Comparison of ENCODE assay signal across 18 cellular contexts in the genomic region with DNA sequence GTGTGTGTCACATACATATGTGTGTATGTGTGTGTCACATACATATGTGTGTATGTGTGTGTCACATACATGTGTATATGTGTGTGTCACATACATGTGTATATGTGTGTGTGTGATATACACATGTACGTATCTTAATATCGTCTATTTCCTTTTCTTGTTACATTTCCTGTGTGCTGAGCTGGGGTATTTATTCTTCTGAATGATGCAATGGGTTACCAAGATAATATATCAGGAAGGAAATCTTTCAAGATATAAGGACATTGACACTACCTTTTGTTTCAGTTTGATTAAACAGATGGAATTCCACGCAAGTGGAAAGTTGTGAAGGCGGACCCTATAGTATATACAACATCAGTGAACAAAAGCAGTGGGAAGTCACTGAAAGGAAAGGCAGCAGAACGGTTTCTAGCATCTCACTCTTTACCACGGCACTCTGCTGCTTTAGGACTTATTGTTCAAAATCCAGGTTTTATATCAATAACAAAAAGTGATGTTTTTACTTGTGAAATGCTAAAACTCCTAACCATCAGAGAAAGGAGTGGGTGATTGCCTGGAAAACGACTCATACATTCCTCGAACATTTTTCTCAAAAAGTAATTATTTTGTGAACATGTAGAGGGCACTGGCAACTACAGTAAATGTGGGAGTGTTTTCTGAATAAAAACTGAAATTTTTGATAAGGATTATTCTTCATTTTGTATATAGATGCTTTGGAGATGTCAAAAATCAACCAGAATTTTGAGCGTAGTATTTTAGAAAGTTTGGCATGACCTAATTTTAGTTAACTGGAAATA. TPM values are rescaled to one million over a fixed set of nuclear protein-coding genes. Genes with fewer than 3 reads are reported as not detected.
DNase-seq lines count a peak whose midpoint lies in the region; ATAC-seq, FAIRE-seq and TF ChIP-seq lines count a peak whose summit lies in the region.
"Had no signal": no experiment of that assay in that cellular context is flagged by ENCODE, and none has a peak within 500 bp of the region (broad histone marks: within the 10 kb centered on the region; RNA-seq: fewer than 3 reads in every experiment).

No MANE protein-coding gene starts in this region.

- TF ChIP-seq POLR2A in tibial nerve (IDR thresholded peaks at IDR 0.05) = no peak

- no peak overlapping the region for H3K18ac ChIP-seq in H9 (ENCODE audit: insufficient read length, low read depth, low read length)

- no peak overlapping the region for H2BK5ac ChIP-seq in H9 (ENCODE audit: insufficient read length, low read length)

- H4K5ac ChIP-seq in H9 (ENCODE audit: insufficient read length, low read depth, low read length) = no peak overlapping the region

- H4K20me1 ChIP-seq in astrocyte (ENCODE audit: insufficient read depth, low read length) = no peaks in the 10 kb centered on the region
- H4K20me1 ChIP-seq in H9 (ENCODE audit: control insufficient read depth, insufficient read depth, insufficient read length) = no peaks in the 10 kb centered on the region

- POLR2A ChIA-PET in activated CD4-positive, alpha-beta T cell treated with anti-CD3 and anti-CD28 coated beads for 36 hours (lab: Charles Lee) = interaction anchor here (0.6 to 0.9 kb wide), 3 partner anchors 32 to 54 kb away, joined by 3 to 6 read pairs (median 3); no protein-coding TSS in a partner anchor

- H3K4me1 ChIP-seq in astrocyte (ENCODE audit: insufficient read depth, low read length) = peaks cover 23% of the 10 kb centered on the region
- H3K4me1 ChIP-seq in H9 (ENCODE audit: insufficient read depth, low read length) = no peaks in the 10 kb centered on the region
- peaks cover 0 to 13% (median 6%) of the 10 kb centered on the region in 4 donors for H3K4me1 ChIP-seq in tibial nerve
- H3K4me1 ChIP-seq: heart left ventricle, right lobe of liver had no signal

- H2AK5ac ChIP-seq in H9 (ENCODE audit: insufficient read length, low read length) = no peak overlapping the region

- H3K9me3 ChIP-seq in astrocyte (ENCODE audit: insufficient read depth, low read depth, low read length) (no peaks in the 10 kb centered on the region), H9 (ENCODE audit: control insufficient read depth, low read depth, low read length) (no peaks in the 10 kb centered on the region), tibial nerve (no peaks in the 10 kb centered on the region)
- H3K9me3 ChIP-seq: Caco-2, heart left ventricle, right lobe of liver, upper lobe of left lung had no signal

- peak overlapping the region; percentile 97 for H3K27ac Mint-ChIP-seq in activated CD4-positive, alpha-beta T cell treated with anti-CD3 and anti-CD28 coated beads for 36 hours
- peak overlapping the region; percentile 96 for H3K27ac Mint-ChIP-seq in astrocyte (ENCODE audit: unreplicated experiment)
- no peak overlapping the region for H3K27ac Mint-ChIP-seq in H9
- H3K27ac Mint-ChIP-seq: nephron had no signal

- H3K36me3 ChIP-seq in astrocyte (ENCODE audit: insufficient read depth, low read length) (no peaks in the 10 kb centered on the region), tibial nerve (no peaks in the 10 kb centered on the region)
- H3K36me3 ChIP-seq: heart left ventricle, right lobe of liver, upper lobe of left lung had no signal

- no peak overlapping the region for H3K23ac ChIP-seq in H9 (ENCODE audit: insufficient read length, low read depth, low read length)

- H3K79me2 ChIP-seq in astrocyte (ENCODE audit: insufficient read depth, low read length) (no peaks in the 10 kb centered on the region), H9 (ENCODE audit: insufficient read depth, low read length) (no peaks in the 10 kb centered on the region)

- peaks cover 8% of the 10 kb centered on the region for H3K36me3 Mint-ChIP-seq in activated CD4-positive, alpha-beta T cell treated with anti-CD3 and anti-CD28 coated beads for 36 hours (ENCODE audit: low read depth)
- H3K36me3 Mint-ChIP-seq in astrocyte (ENCODE audit: low read depth, unreplicated experiment) (no peaks in the 10 kb centered on the region), H9 (ENCODE audit: insufficient read depth in 1 of 3, low read depth in 3 of 3) (no peaks in the 10 kb centered on the region)

- no peak overlapping the region for H2BK15ac ChIP-seq in H9 (ENCODE audit: low read depth, low read length)

- no peaks in the 10 kb centered on the region for H3K9me3 Mint-ChIP-seq in activated CD4-positive, alpha-beta T cell treated with anti-CD3 and anti-CD28 coated beads for 36 hours (ENCODE audit: low read depth)
- no peaks in the 10 kb centered on the region for H3K9me3 Mint-ChIP-seq in astrocyte (ENCODE audit: unreplicated experiment)
- no peaks in the 10 kb centered on the region; a peak in 1 of 5 replicates for H3K9me3 Mint-ChIP-seq in H9
- H3K9me3 Mint-ChIP-seq: nephron had no signal

- H3K9ac ChIP-seq in astrocyte (ENCODE audit: low read length) (no peak overlapping the region), H9 (ENCODE audit: extremely low read depth, insufficient read length, low read length) (no peak overlapping the region)

- peak overlapping the region; percentile 62 for H2AFZ ChIP-seq in astrocyte (ENCODE audit: low read depth, low read length)
- no peak overlapping the region for H2AFZ ChIP-seq in H9 (ENCODE audit: low read length)

- intact Hi-C loops in activated CD4-positive, alpha-beta T cell treated with anti-CD3 and anti-CD28 coated beads for 36 hours (cut with DNase I, micrococcal nuclease) = loop anchor here (1.0 to 5.0 kb wide), 4 partner anchors 37 to 207 kb away; partner anchors contain the start of gene IL2 (in 2 of the 2)

- peak; percentile 32 for DNase-seq in activated CD4-positive, alpha-beta T cell treated with anti-CD3 and anti-CD28 coated beads for 36 hours
- no peak for DNase-seq in activated CD4-positive, alpha-beta T cell treated with anti-CD3 and anti-CD28 coated beads, Interleukin-2, amount 50 U/mL, for 48 hours
- DNase-seq in RCC 7860 (ENCODE audit: low spot score) (no peak), astrocyte (ENCODE audit: low read depth) (peak; percentile 43), renal cortical epithelial cell (ENCODE audit: low read depth) (peak; percentile 45), HT-29 (ENCODE audit: low spot score) (no peak), H9 (no peak), tibial nerve (ENCODE audit: low spot score in 2 of 2) (no peak)
- DNase-seq: Caco-2, heart left ventricle, left colon, NCI-H526 treated with DMSO at 0.1 percent for 48 hours, right lobe of liver, T-helper 9 cell, upper lobe of left lung had no signal

- H3K56ac ChIP-seq in H9 (ENCODE audit: insufficient read length, low read depth, low read length) = no peak overlapping the region

- WGBS in H9 (ENCODE audit: extremely low coverage, insufficient read length, low lambda C conversion rate) = no CpG with 5 or more reads among the region's 9 CpGs
- 54 to 65% methylated on average over 9 of the region's 9 CpGs for WGBS in tibial nerve, 2 donors

- no peaks in the 10 kb centered on the region for H3K27me3 Mint-ChIP-seq in activated CD4-positive, alpha-beta T cell treated with anti-CD3 and anti-CD28 coated beads for 36 hours
- H3K27me3 Mint-ChIP-seq in astrocyte (ENCODE audit: low read depth, unreplicated experiment) (peaks cover 1% of the 10 kb centered on the region), H9 (ENCODE audit: low read depth) (no peaks in the 10 kb centered on the region)

- H3K27ac ChIP-seq in astrocyte (ENCODE audit: low read depth, low read length) (no peak overlapping the region), H9 (ENCODE audit: insufficient read length, low read depth, low read length) (no peak overlapping the region), tibial nerve (no peak overlapping the region)
- H3K27ac ChIP-seq: heart left ventricle, right lobe of liver, upper lobe of left lung had no signal

- no peak overlapping the region for H4K8ac ChIP-seq in H9 (replicated peaks; ENCODE audit: insufficient read length, low read depth, low read length)

- peak overlapping the region; percentile 32 for H3K4me3 Mint-ChIP-seq in activated CD4-positive, alpha-beta T cell treated with anti-CD3 and anti-CD28 coated beads for 36 hours
- H3K4me3 Mint-ChIP-seq in astrocyte (ENCODE audit: unreplicated experiment) (no peak overlapping the region), H9 (no peak overlapping the region)
- H3K4me3 Mint-ChIP-seq: nephron had no signal

- peak; percentile 25 for FAIRE-seq in RCC 7860 (lab: Jason Lieb, UNC)
- peak; percentile 43 for FAIRE-seq in astrocyte (lab: Jason Lieb, UNC)
- FAIRE-seq: bronchial epithelial cell had no signal

- H3T11ph ChIP-seq in H9 (ENCODE audit: low read length) = no peak overlapping the region

- H3K79me1 ChIP-seq in H9 (ENCODE audit: insufficient read depth, low read depth, low read length, poor library complexity, severe bottlenecking) = no peaks in the 10 kb centered on the region

- H3K27me3 ChIP-seq in astrocyte (ENCODE audit: insufficient read depth, low read length) (no peaks in the 10 kb centered on the region), H9 (ENCODE audit: insufficient read depth, low read length) (no peaks in the 10 kb centered on the region), tibial nerve (no peaks in the 10 kb centered on the region)
- H3K27me3 ChIP-seq: right lobe of liver, upper lobe of left lung had no signal

- H3K4me3 ChIP-seq in astrocyte (ENCODE audit: insufficient read depth, low read depth, low read length) (no peak overlapping the region), tibial nerve (no peak overlapping the region)
- H3K4me3 ChIP-seq: heart left ventricle, right lobe of liver, upper lobe of left lung had no signal

- CTCF ChIA-PET in activated CD4-positive, alpha-beta T cell treated with anti-CD3 and anti-CD28 coated beads for 36 hours (lab: Charles Lee) = interaction anchor here (0.7 to 2.1 kb wide), 4 partner anchors 15 to 86 kb away, joined by 3 to 9 read pairs (median 6); no protein-coding TSS in a partner anchor

- ATAC-seq in activated CD4-positive, alpha-beta T cell treated with anti-CD3 and anti-CD28 coated beads for 36 hours = peak; percentile 47
- ATAC-seq: heart left ventricle, left colon, right lobe of liver had no signal

- H3K4me2 ChIP-seq in astrocyte (ENCODE audit: low read length) = peak overlapping the region; percentile 57
- H3K4me2 ChIP-seq in H9 (ENCODE audit: insufficient read depth, insufficient read length, low read length) = no peak overlapping the region

- H3K23me2 ChIP-seq in H9 (ENCODE audit: insufficient read length, low read depth, low read length, poor library complexity, severe bottlenecking) = no peaks in the 10 kb centered on the region

- H2BK20ac ChIP-seq in H9 (ENCODE audit: low read depth, low read length, poor library complexity, severe bottlenecking) = no peak overlapping the region

- no peak for TF ChIP-seq EP300 in tibial nerve (IDR thresholded peaks at IDR 0.05)

- H3K14ac ChIP-seq in H9 (ENCODE audit: insufficient read depth, low read length) = no peak overlapping the region

- no peak overlapping the region for H4K91ac ChIP-seq in H9 (ENCODE audit: insufficient read length, low read depth, low read length)

- no peak for TF ChIP-seq CTCF in astrocyte (IDR thresholded peaks at IDR 0.05; ENCODE audit: insufficient read depth, low read depth, low read length)
- TF ChIP-seq CTCF in H9 (conservative IDR thresholded peaks at IDR 0.05) = no peak
- TF ChIP-seq CTCF in tibial nerve (IDR thresholded peaks at IDR 0.05) = no peak

- H2BK12ac ChIP-seq in H9 (ENCODE audit: insufficient read length, low read depth, low read length) = no peak overlapping the region

- H2BK120ac ChIP-seq in H9 (ENCODE audit: low read depth, low read length, poor library complexity, severe bottlenecking) = no peak overlapping the region

- H3K4me1 Mint-ChIP-seq in activated CD4-positive, alpha-beta T cell treated with anti-CD3 and anti-CD28 coated beads for 36 hours = peaks cover 85% of the 10 kb centered on the region
- H3K4me1 Mint-ChIP-seq in astrocyte (ENCODE audit: low read depth, unreplicated experiment) = peaks cover 65% of the 10 kb centered on the region
- H3K4me1 Mint-ChIP-seq in H9 = peaks cover 0 to 3% of the 10 kb centered on the region in 2 experiments; a peak in 1 of 4 replicates

- H3K4ac ChIP-seq in H9 (ENCODE audit: low read depth, low read length) = no peak overlapping the region

RNA-seq across cellular contexts. Expression of gene IL21, which starts 43.1 kb away (rescaled TPM):
- total RNA-seq in activated CD4-positive, alpha-beta T cell treated with anti-CD3 and anti-CD28 coated beads for 36 hours = 10 to 100 TPM; 50.0 to 65.1 TPM
- total RNA-seq in astrocyte = not detected in 2 replicates
- not detected in 2 replicates for total RNA-seq in renal cortical epithelial cell
- total RNA-seq in HT-29 (2014; rRNA removed; shearing (Covaris generic)) = not detected in 2 replicates
- not detected in 2 replicates for total RNA-seq in H9 (2021)
- not detected for total RNA-seq in tibial nerve
- total RNA-seq: A172, bronchial epithelial cell, Caco-2, heart left ventricle, left colon, right lobe of liver, upper lobe of left lung had no signal

Comparison
In these comparisons a context has a peak if more than half of its experiments do, and no peak if none do; other contexts are left out.
1. DNase-seq: peak in activated CD4-positive, alpha-beta T cell treated with anti-CD3 and anti-CD28 coated beads for 36 hours (single experiment), astrocyte (single experiment) and renal cortical epithelial cell (single experiment); none in activated CD4-positive, alpha-beta T cell treated with anti-CD3 and anti-CD28 coated beads, Interleukin-2, amount 50 U/mL, for 48 hours (0 of 2), RCC 7860 (single experiment), HT-29 (single experiment), H9 (single experiment) and tibial nerve (0 of 2).
2. H3K27ac Mint-ChIP-seq: peak in activated CD4-positive, alpha-beta T cell treated with anti-CD3 and anti-CD28 coated beads for 36 hours (single experiment) and astrocyte (single experiment); none in H9 (0 of 3).
3. RNA of gene IL21, which starts 43.1 kb away (total RNA-seq): 50.0 to 65.1 TPM in activated CD4-positive, alpha-beta T cell treated with anti-CD3 and anti-CD28 coated beads for 36 hours; not detected in astrocyte, not detected in renal cortical epithelial cell, not detected in HT-29, not detected in H9 and not detected in tibial nerve; every median in the first group is over 10 times any median in the second.